ENCODE assay signal across 1 cellular context in the genomic region with DNA sequence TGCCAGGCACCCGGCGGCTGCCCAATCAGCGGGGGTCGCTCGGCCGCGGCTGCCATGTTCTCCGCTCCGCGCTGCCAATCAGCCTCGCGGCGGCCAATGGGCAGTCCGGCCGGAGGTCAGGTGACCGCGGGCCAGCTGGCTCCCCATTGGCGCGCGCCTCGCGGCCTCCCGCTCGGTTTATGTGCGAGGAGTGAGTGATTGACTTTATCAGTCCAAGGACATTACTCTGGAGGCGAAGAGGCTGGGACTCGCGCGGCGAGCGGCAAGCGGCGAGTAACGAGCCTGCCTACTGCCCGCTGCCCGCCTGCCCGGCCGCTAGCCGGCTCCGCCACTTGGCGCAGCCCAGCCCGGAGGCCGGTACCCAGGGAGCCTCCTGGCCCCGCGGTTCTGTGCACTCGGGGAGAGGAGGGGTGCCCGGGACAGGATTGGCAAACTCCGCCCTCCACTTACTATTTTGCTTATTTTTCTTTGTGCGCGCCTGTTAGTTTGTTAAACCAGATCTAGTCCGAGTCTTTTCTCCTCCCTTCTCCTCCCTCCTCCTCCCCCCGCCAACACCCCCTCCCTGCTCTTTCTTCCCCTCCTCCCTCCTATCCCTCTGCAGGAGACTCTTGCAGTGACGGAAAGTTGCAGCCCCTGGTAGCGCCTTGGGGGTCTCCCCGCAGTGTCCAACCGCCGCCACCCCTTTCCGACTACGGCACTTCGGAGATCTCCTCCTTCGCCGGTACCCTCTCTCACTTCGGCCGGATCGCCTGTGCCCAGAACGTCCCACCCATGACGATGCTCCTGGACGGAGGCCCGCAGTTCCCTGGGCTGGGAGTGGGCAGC.
TF ChIP-seq lines count a peak whose summit lies in the region.

Gene ZIC3, plus strand, starts transcription at position 207 of the 825 bp plus-strand sequence. Its CDS starts 565 bp downstream, at position 772.

TF ChIP-seq in SK-N-SH treated with all-trans-retinoic acid at 6 μM for 48 hours, 23 proteins besides CTCF, POLR2A, EP300 and RAD21 (continued from another document):
- TF ChIP-seq, protein P1, sequence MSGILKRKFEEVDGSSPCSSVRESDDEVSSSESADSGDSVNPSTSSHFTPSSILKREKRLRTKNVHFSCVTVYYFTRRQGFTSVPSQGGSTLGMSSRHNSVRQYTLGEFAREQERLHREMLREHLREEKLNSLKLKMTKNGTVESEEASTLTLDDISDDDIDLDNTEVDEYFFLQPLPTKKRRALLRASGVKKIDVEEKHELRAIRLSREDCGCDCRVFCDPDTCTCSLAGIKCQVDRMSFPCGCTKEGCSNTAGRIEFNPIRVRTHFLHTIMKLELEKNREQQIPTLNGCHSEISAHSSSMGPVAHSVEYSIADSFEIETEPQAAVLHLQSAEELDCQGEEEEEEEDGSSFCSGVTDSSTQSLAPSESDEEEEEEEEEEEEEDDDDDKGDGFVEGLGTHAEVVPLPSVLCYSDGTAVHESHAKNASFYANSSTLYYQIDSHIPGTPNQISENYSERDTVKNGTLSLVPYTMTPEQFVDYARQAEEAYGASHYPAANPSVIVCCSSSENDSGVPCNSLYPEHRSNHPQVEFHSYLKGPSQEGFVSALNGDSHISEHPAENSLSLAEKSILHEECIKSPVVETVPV (CRISPR knock-in tag; IDR thresholded peaks at IDR 0.05): no peak
- TF ChIP-seq ISL1 (CRISPR knock-in tag; IDR thresholded peaks at IDR 0.05) (no peak), ZFP30 (CRISPR knock-in tag; IDR thresholded peaks at IDR 0.05) (no peak)
TF ChIP-seq in SK-N-SH treated with all-trans-retinoic acid at 6 μM for 48 hours: peak in this region for 0.
